ENCODE assay signal across 1 cellular context in the genomic region with DNA sequence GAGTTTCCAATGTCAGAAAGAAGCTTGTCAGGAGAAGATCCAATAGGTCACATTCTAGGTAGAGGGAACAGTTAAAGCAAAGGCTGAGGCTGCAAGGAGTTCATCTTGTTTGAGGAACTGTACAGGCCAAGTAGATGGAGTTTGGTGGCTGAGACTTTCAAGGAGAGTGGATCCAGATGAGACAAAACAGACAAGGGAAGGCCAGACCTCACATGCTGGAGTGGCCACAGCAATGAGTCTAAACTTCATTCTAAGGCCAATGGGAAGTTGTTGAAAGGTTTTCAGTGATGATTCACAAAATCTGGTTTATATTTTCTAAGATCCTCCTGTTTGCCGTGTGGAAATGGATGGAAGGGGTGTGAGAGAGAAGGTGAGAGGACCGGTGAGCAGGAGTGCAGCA.
TF ChIP-seq lines count a peak whose summit lies in the region.

No MANE protein-coding gene starts in this region.

TF ChIP-seq in K562, 482 proteins besides CTCF, POLR2A, EP300 and RAD21:
- TF ChIP-seq MYNN (IDR thresholded peaks at IDR 0.05) (no peak), MYNN (CRISPR knock-in tag; IDR thresholded peaks at IDR 0.05) (no peak), HNRNPLL (IDR thresholded peaks at IDR 0.05; ENCODE audit: low read depth, low read length, poor library complexity, severe bottlenecking) (no peak), ZNF695 (CRISPR knock-in tag; IDR thresholded peaks at IDR 0.05) (no peak), ZNF780A (CRISPR knock-in tag; IDR thresholded peaks at IDR 0.05) (no peak), RFX1 (IDR thresholded peaks at IDR 0.05) (no peak), TEAD2 (tag; IDR thresholded peaks at IDR 0.05) (no peak), U2AF2 (optimal IDR thresholded peaks at IDR 0.05; ENCODE audit: low read depth, low read length) (no peak), EHMT2 (IDR thresholded peaks at IDR 0.05) (no peak), KAT7 (CRISPR knock-in tag; IDR thresholded peaks at IDR 0.05; ENCODE audit: borderline replicate concordance) (no peak), STAG1 (CRISPR knock-in tag; IDR thresholded peaks at IDR 0.05; ENCODE audit: borderline replicate concordance) (no peak), CCNT2 (IDR thresholded peaks at IDR 0.05; ENCODE audit: borderline replicate concordance, extremely low read depth, insufficient read length, low read depth, low read length) (no peak), HEY1 (CRISPR knock-in tag; IDR thresholded peaks at IDR 0.05; ENCODE audit: borderline replicate concordance) (no peak), TEAD1 (CRISPR knock-in tag; IDR thresholded peaks at IDR 0.05) (no peak), NUFIP1 (IDR thresholded peaks at IDR 0.05; ENCODE audit: partially characterized antibody) (no peak), ZBTB1 (CRISPR knock-in tag; IDR thresholded peaks at IDR 0.05; ENCODE audit: borderline replicate concordance, low read depth) (no peak), MCM7 (IDR thresholded peaks at IDR 0.05) (no peak), NR2F6 (CRISPR knock-in tag; IDR thresholded peaks at IDR 0.05) (no peak)
- TF ChIP-seq, protein P1, sequence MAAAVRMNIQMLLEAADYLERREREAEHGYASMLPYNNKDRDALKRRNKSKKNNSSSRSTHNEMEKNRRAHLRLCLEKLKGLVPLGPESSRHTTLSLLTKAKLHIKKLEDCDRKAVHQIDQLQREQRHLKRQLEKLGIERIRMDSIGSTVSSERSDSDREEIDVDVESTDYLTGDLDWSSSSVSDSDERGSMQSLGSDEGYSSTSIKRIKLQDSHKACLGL (CRISPR knock-in tag; IDR thresholded peaks at IDR 0.05; ENCODE audit: borderline replicate concordance, poor library complexity, severe bottlenecking): no peak
- TF ChIP-seq, protein P2, sequence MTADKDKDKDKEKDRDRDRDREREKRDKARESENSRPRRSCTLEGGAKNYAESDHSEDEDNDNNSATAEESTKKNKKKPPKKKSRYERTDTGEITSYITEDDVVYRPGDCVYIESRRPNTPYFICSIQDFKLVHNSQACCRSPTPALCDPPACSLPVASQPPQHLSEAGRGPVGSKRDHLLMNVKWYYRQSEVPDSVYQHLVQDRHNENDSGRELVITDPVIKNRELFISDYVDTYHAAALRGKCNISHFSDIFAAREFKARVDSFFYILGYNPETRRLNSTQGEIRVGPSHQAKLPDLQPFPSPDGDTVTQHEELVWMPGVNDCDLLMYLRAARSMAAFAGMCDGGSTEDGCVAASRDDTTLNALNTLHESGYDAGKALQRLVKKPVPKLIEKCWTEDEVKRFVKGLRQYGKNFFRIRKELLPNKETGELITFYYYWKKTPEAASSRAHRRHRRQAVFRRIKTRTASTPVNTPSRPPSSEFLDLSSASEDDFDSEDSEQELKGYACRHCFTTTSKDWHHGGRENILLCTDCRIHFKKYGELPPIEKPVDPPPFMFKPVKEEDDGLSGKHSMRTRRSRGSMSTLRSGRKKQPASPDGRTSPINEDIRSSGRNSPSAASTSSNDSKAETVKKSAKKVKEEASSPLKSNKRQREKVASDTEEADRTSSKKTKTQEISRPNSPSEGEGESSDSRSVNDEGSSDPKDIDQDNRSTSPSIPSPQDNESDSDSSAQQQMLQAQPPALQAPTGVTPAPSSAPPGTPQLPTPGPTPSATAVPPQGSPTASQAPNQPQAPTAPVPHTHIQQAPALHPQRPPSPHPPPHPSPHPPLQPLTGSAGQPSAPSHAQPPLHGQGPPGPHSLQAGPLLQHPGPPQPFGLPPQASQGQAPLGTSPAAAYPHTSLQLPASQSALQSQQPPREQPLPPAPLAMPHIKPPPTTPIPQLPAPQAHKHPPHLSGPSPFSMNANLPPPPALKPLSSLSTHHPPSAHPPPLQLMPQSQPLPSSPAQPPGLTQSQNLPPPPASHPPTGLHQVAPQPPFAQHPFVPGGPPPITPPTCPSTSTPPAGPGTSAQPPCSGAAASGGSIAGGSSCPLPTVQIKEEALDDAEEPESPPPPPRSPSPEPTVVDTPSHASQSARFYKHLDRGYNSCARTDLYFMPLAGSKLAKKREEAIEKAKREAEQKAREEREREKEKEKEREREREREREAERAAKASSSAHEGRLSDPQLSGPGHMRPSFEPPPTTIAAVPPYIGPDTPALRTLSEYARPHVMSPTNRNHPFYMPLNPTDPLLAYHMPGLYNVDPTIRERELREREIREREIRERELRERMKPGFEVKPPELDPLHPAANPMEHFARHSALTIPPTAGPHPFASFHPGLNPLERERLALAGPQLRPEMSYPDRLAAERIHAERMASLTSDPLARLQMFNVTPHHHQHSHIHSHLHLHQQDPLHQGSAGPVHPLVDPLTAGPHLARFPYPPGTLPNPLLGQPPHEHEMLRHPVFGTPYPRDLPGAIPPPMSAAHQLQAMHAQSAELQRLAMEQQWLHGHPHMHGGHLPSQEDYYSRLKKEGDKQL (CRISPR knock-in tag; IDR thresholded peaks at IDR 0.05; ENCODE audit: borderline replicate concordance): no peak
